In genomic region chr3:123165163-123165562, GRCh38 we compare ENCODE assay signal across 2 cellular contexts.
TF ChIP-seq lines count a peak whose summit lies in the region.

No MANE protein-coding gene starts in this region.

TF ChIP-seq in HEK293, 187 proteins besides CTCF, POLR2A, EP300 and RAD21:
- TF ChIP-seq ZNF146 (tag by site-specific recombination; IDR thresholded peaks at IDR 0.05) (peak; percentile 6; the same call in 1 of the 2 replicates), HOXC10 (CRISPR knock-in tag; IDR thresholded peaks at IDR 0.05) (no peak), ZNF280C (tag by site-specific recombination; IDR thresholded peaks at IDR 0.05) (no peak), ZNF112 (tag by site-specific recombination; IDR thresholded peaks at IDR 0.05) (no peak)

TF ChIP-seq in K562, 482 proteins besides CTCF, POLR2A, EP300 and RAD21:
- TF ChIP-seq ZBTB11 (CRISPR knock-in tag; IDR thresholded peaks at IDR 0.05) (no peak), ZNF696 (CRISPR knock-in tag; conservative IDR thresholded peaks at IDR 0.05) (no peak), OTX1 (CRISPR knock-in tag; IDR thresholded peaks at IDR 0.05) (no peak), SNIP1 (IDR thresholded peaks at IDR 0.05; ENCODE audit: low read depth) (no peak), ZNF3 (CRISPR knock-in tag; IDR thresholded peaks at IDR 0.05) (no peak), RBM25 (IDR thresholded peaks at IDR 0.05; ENCODE audit: low read depth, low read length, severe bottlenecking) (peak; percentile 51), BRD4 (IDR thresholded peaks at IDR 0.05) (no peak), NKRF (IDR thresholded peaks at IDR 0.05; ENCODE audit: borderline replicate concordance) (no peak), ZNF146 (CRISPR knock-in tag; IDR thresholded peaks at IDR 0.05; ENCODE audit: unreplicated experiment) (peak; percentile 32)
